ENCODE assay signal across 27 cellular contexts in genomic region chr2:66545227-66545626, GRCh38.
DNase-seq lines count a peak whose midpoint lies in the region; ATAC-seq, FAIRE-seq and TF ChIP-seq lines count a peak whose summit lies in the region.
"Had no signal": no experiment of that assay in that cellular context is flagged by ENCODE, and none has a peak within 500 bp of the region (broad histone marks: within the 10 kb centered on the region; RNA-seq: fewer than 3 reads in every experiment).

No MANE protein-coding gene starts in this region.

- H3K9me3 Mint-ChIP-seq in astrocyte (ENCODE audit: unreplicated experiment), result no peaks in the 10 kb centered on the region
- H3K9me3 Mint-ChIP-seq: CD14-positive monocyte had no signal

- no peak overlapping the region for H3K9ac ChIP-seq in liver (ENCODE audit: low read depth in 1 of 2, low read length in 2 of 2)
- H3K9ac ChIP-seq in HepG2 (ENCODE audit: insufficient read depth, low read depth, low read length), result no peak overlapping the region
- no peak overlapping the region for H3K9ac ChIP-seq in astrocyte (ENCODE audit: low read length)
- no peak overlapping the region for H3K9ac ChIP-seq in Karpas-422 (ENCODE audit: low read length)
- H3K9ac ChIP-seq: BLaER1 had no signal

- POLR2A ChIA-PET in HepG2 (lab: Yijun Ruan, JAX), result no interaction called here

- H2AFZ ChIP-seq in HepG2 (ENCODE audit: low read length) (no peak overlapping the region), astrocyte (ENCODE audit: low read depth, low read length) (no peak overlapping the region), Karpas-422 (ENCODE audit: low read length) (no peak overlapping the region)

- ATAC-seq in HepG2 (no peak; the same call in 2 of the 3 replicates), right lobe of liver (peak in 3 of 4 donors; percentile 56 to 68 (median 64))
- ATAC-seq: GM12878 had no signal

- TF ChIP-seq EP300 in HepG2 (IDR thresholded peaks at IDR 0.05; ENCODE audit: low read depth in 2 of 2, low read length in 2 of 2) (no peak), HepG2 (CRISPR knock-in tag; IDR thresholded peaks at IDR 0.05; ENCODE audit: borderline replicate concordance) (no peak)

- no peaks in the 10 kb centered on the region for H4K20me1 ChIP-seq in HepG2 (ENCODE audit: insufficient read depth, low read length)
- H4K20me1 ChIP-seq in astrocyte (ENCODE audit: insufficient read depth, low read length), result peaks cover 11% of the 10 kb centered on the region
- H4K20me1 ChIP-seq in Karpas-422 (ENCODE audit: insufficient read depth, low read depth, low read length), result no peaks in the 10 kb centered on the region
- H4K20me1 ChIP-seq: BLaER1 had no signal

- in situ Hi-C loops in HepG2 (cut with HindIII; ENCODE audit: extremely low pct_ligation_motif_present, low pct_unique_long_range_greater_than_20kb), result no loop called here

- intact Hi-C loops in HepG2 (cut with micrococcal nuclease; ENCODE audit: unreplicated experiment) (no loop called here), right lobe of liver (cut with DNase I) (no loop called here)

- TF ChIP-seq POLR2A in HepG2 (IDR thresholded peaks at IDR 0.05; ENCODE audit: insufficient read depth in 1 of 2, low read depth in 2 of 2, low read length in 2 of 2) (no peak), right lobe of liver (IDR thresholded peaks at IDR 0.05) (no peak)

- H3K4me2 ChIP-seq in HepG2 (ENCODE audit: low read depth, low read length), result no peak overlapping the region
- H3K4me2 ChIP-seq in astrocyte (ENCODE audit: low read length), result no peak overlapping the region
- H3K4me2 ChIP-seq in Karpas-422 (ENCODE audit: low read depth, low read length, poor library complexity, severe bottlenecking), result no peak overlapping the region
- H3K4me2 ChIP-seq: BLaER1 had no signal

- no peaks in the 10 kb centered on the region for H3K27me3 ChIP-seq in liver (ENCODE audit: control insufficient read depth in 4 of 4, insufficient read depth in 4 of 4, low read length in 3 of 4)
- H3K27me3 ChIP-seq in HepG2 (ENCODE audit: control insufficient read depth in 1 of 2, insufficient read depth in 2 of 2, low read length in 2 of 2), result no peaks in the 10 kb centered on the region
- no peaks in the 10 kb centered on the region for H3K27me3 ChIP-seq in astrocyte (ENCODE audit: insufficient read depth, low read length)
- no peaks in the 10 kb centered on the region for H3K27me3 ChIP-seq in right lobe of liver
- no peaks in the 10 kb centered on the region for H3K27me3 ChIP-seq in Karpas-422 (ENCODE audit: low read length)
- H3K27me3 ChIP-seq: BE2C, BLaER1 had no signal

- H3K27ac Mint-ChIP-seq in astrocyte (ENCODE audit: unreplicated experiment), result no peak overlapping the region
- H3K27ac Mint-ChIP-seq: CD14-positive monocyte; CD4-positive, alpha-beta memory T cell; CD4-positive, CD25-positive, alpha-beta regulatory T cell; CD8-positive, alpha-beta memory T cell had no signal

- H3K4me1 Mint-ChIP-seq in astrocyte (ENCODE audit: low read depth, unreplicated experiment), result no peaks in the 10 kb centered on the region
- H3K4me1 Mint-ChIP-seq: CD14-positive monocyte; CD4-positive, alpha-beta memory T cell; CD4-positive, CD25-positive, alpha-beta regulatory T cell; CD8-positive, alpha-beta memory T cell had no signal

- no peak for TF ChIP-seq CTCF in liver (IDR thresholded peaks at IDR 0.05; ENCODE audit: low read depth, low read length, missing input control)
- TF ChIP-seq CTCF in HepG2 (CRISPR knock-in tag; IDR thresholded peaks at IDR 0.05), result no peak
- no peak for TF ChIP-seq CTCF in astrocyte (IDR thresholded peaks at IDR 0.05; ENCODE audit: insufficient read depth, low read depth, low read length)
- TF ChIP-seq CTCF in right lobe of liver (IDR thresholded peaks at IDR 0.05), result no peak

- H3K4me3 Mint-ChIP-seq in astrocyte (ENCODE audit: unreplicated experiment), result no peak overlapping the region
- H3K4me3 Mint-ChIP-seq: CD14-positive monocyte; CD4-positive, alpha-beta memory T cell; CD4-positive, CD25-positive, alpha-beta regulatory T cell; CD8-positive, alpha-beta memory T cell had no signal

- DNase-seq in HepG2 (ENCODE audit: low spot score) (no peak), astrocyte (ENCODE audit: low read depth) (no peak), right lobe of liver (no peak), Karpas-422 (no peak), NCI-H1436 (lab: John Stamatoyannopoulos, UW) (no peak)
- DNase-seq: 8988T; ACHN; BE2C; C1 segment of cervical spinal cord; CD4-positive, alpha-beta memory T cell; CD4-positive, CD25-positive, alpha-beta regulatory T cell; CD8-positive, alpha-beta memory T cell; COR-L47; DMS 273 treated with DMSO at 0.1 percent for 48 hours; DMS153; DMS53; DMS79; DND-41; EL; GDM1 had no signal

- H3K9me3 ChIP-seq in liver (ENCODE audit: control insufficient read depth in 4 of 4, low read length in 3 of 4) (no peaks in the 10 kb centered on the region), HepG2 (ENCODE audit: low read length) (no peaks in the 10 kb centered on the region), astrocyte (ENCODE audit: insufficient read depth, low read depth, low read length) (no peaks in the 10 kb centered on the region), right lobe of liver (no peaks in the 10 kb centered on the region), Karpas-422 (ENCODE audit: low read length) (no peaks in the 10 kb centered on the region)
- H3K9me3 ChIP-seq: BE2C, BLaER1 had no signal

- CTCF ChIA-PET in HepG2 (lab: Yijun Ruan, JAX; ENCODE audit: low intra/inter-chr PET ratio, low total read pairs), result no interaction called here

- FAIRE-seq in HepG2 (lab: Jason Lieb, UNC) (no peak), astrocyte (lab: Jason Lieb, UNC) (peak; percentile 29)
- FAIRE-seq: A204.1, GM12878, GM12892, GM18507 had no signal

- no peaks in the 10 kb centered on the region for H3K9me2 ChIP-seq in Karpas-422 (replicated peaks; ENCODE audit: insufficient read depth, low read length)

- no peaks in the 10 kb centered on the region for H3K36me3 ChIP-seq in liver (ENCODE audit: control insufficient read depth in 4 of 4, insufficient read depth in 3 of 4, low read depth in 1 of 4, low read length in 3 of 4)
- no peaks in the 10 kb centered on the region for H3K36me3 ChIP-seq in HepG2 (replicated peaks in 1 of 2; ENCODE audit: control insufficient read depth in 1 of 2, insufficient read depth in 2 of 2, low read length in 2 of 2)
- peaks cover 2% of the 10 kb centered on the region for H3K36me3 ChIP-seq in astrocyte (ENCODE audit: insufficient read depth, low read length)
- H3K36me3 ChIP-seq in right lobe of liver, result no peaks in the 10 kb centered on the region
- H3K36me3 ChIP-seq in Karpas-422 (ENCODE audit: insufficient read depth, low read length), result no peaks in the 10 kb centered on the region
- H3K36me3 ChIP-seq: BE2C, BLaER1 had no signal

- BruUV-seq in HepG2 (replicated peaks; lab: Mats Ljungman, UMichigan), result no TSS peak

- peaks cover 4% of the 10 kb centered on the region for H3K27me3 Mint-ChIP-seq in astrocyte (ENCODE audit: low read depth, unreplicated experiment)

- H3K4me1 ChIP-seq in liver (ENCODE audit: control insufficient read depth in 4 of 4, insufficient read depth in 4 of 4, low read length in 3 of 4) (peaks cover 3 to 18% (median 11%) of the 10 kb centered on the region in 4 donors), HepG2 (ENCODE audit: insufficient read depth, low read length) (peaks cover 6% of the 10 kb centered on the region), astrocyte (ENCODE audit: insufficient read depth, low read length) (no peaks in the 10 kb centered on the region), right lobe of liver (peaks cover 0 to 16% (median 7%) of the 10 kb centered on the region in 4 donors), Karpas-422 (ENCODE audit: low read length) (peaks cover 46% of the 10 kb centered on the region)
- H3K4me1 ChIP-seq: BE2C, BLaER1 had no signal

- H3K79me2 ChIP-seq in HepG2 (ENCODE audit: insufficient read depth, low read length), result no peaks in the 10 kb centered on the region
- no peaks in the 10 kb centered on the region for H3K79me2 ChIP-seq in astrocyte (ENCODE audit: insufficient read depth, low read length)
- no peaks in the 10 kb centered on the region for H3K79me2 ChIP-seq in Karpas-422 (ENCODE audit: low read length)

- H3K36me3 Mint-ChIP-seq in astrocyte (ENCODE audit: low read depth, unreplicated experiment), result no peaks in the 10 kb centered on the region
- H3K36me3 Mint-ChIP-seq: CD14-positive monocyte; CD4-positive, alpha-beta memory T cell; CD4-positive, CD25-positive, alpha-beta regulatory T cell; CD8-positive, alpha-beta memory T cell had no signal

- H3K4me3 ChIP-seq in liver (ENCODE audit: low read depth in 1 of 3, low read length in 3 of 3), result no peak overlapping the region
- no peak overlapping the region for H3K4me3 ChIP-seq in HepG2 (replicated peaks in 1 of 3; ENCODE audit: insufficient read depth in 1 of 3, low read depth in 2 of 3, low read length in 3 of 3)
- no peak overlapping the region for H3K4me3 ChIP-seq in astrocyte (ENCODE audit: insufficient read depth, low read depth, low read length)
- H3K4me3 ChIP-seq in right lobe of liver, result no peak overlapping the region
- H3K4me3 ChIP-seq in Karpas-422 (ENCODE audit: low read length), result no peak overlapping the region
- H3K4me3 ChIP-seq: BLaER1, GM12878 had no signal

- H3K27ac ChIP-seq in liver (ENCODE audit: low read depth in 1 of 2, low read length in 2 of 2), result no peak overlapping the region
- H3K27ac ChIP-seq in HepG2 (ENCODE audit: extremely low read length, insufficient read depth, low read length), result no peak overlapping the region
- no peak overlapping the region for H3K27ac ChIP-seq in astrocyte (ENCODE audit: low read depth, low read length)
- no peak overlapping the region for H3K27ac ChIP-seq in right lobe of liver
- H3K27ac ChIP-seq in Karpas-422 (ENCODE audit: low read length), result no peak overlapping the region
- H3K27ac ChIP-seq: BLaER1 had no signal

- TF ChIP-seq RAD21 in liver (IDR thresholded peaks at IDR 0.05) (no peak), HepG2 (CRISPR knock-in tag; IDR thresholded peaks at IDR 0.05) (no peak)

TF ChIP-seq in liver, 16 proteins besides CTCF, POLR2A, EP300 and RAD21:
- TF ChIP-seq FOXA2 (IDR thresholded peaks at IDR 0.05) (no peak), HNF4A (conservative IDR thresholded peaks at IDR 0.05) (peak; percentile 21 to 54)

TF ChIP-seq in HepG2, 621 proteins besides CTCF, POLR2A, EP300 and RAD21 (continues in another document):
- TF ChIP-seq ARID3A (IDR thresholded peaks at IDR 0.05; ENCODE audit: low read depth, low read length) (no peak), HDAC2 (CRISPR knock-in tag; IDR thresholded peaks at IDR 0.05) (no peak), ARID2 (CRISPR knock-in tag; IDR thresholded peaks at IDR 0.05; ENCODE audit: borderline replicate concordance) (no peak)
